Comparison of ENCODE assay signal across 8 cellular contexts in genomic region chr20:25281541-25281991, GRCh38. TPM values are rescaled to one million over a fixed set of nuclear protein-coding genes. Genes with fewer than 3 reads are reported as not detected.
DNase-seq lines count a peak whose midpoint lies in the region; ATAC-seq and TF ChIP-seq lines count a peak whose summit lies in the region.

No MANE protein-coding gene starts in this region.

- DNase-seq in DMS153 (lab: John Stamatoyannopoulos, UW) (peak; percentile 20), DMS153 treated with DMSO at 0.1 percent for 48 hours (lab: John Stamatoyannopoulos, UW; ENCODE audit: unreplicated experiment) (no peak), RPMI8226 (peak; percentile 97), sigmoid colon (peak; percentile 60), AG08395 (ENCODE audit: low spot score) (no peak), coronary artery (ENCODE audit: low spot score) (no peak), neuronal stem cell (ENCODE audit: low spot score) (no peak)

- no peak overlapping the region for H2AK5ac ChIP-seq in neuronal stem cell (ENCODE audit: low read depth, low read length)

- no peak overlapping the region for H2AFZ ChIP-seq in neuronal stem cell (ENCODE audit: low read length)

- peak; percentile 69 for ATAC-seq in HG02981 (IDR thresholded peaks at IDR 0.05; ENCODE audit: unreplicated experiment)

- H2BK5ac ChIP-seq in neuronal stem cell (ENCODE audit: low read length): no peak overlapping the region

- H3K4me3 ChIP-seq in sigmoid colon (no peak overlapping the region), coronary artery (no peak overlapping the region), neuronal stem cell (ENCODE audit: low read length in 2 of 2) (no peak overlapping the region)

- no peaks in the 10 kb centered on the region for H3K27me3 ChIP-seq in sigmoid colon
- H3K27me3 ChIP-seq in neuronal stem cell (ENCODE audit: control insufficient read depth in 3 of 3, insufficient read depth in 3 of 3, low read depth in 1 of 3, low read length in 3 of 3): no peaks in the 10 kb centered on the region

- no peak overlapping the region for H3K14ac ChIP-seq in neuronal stem cell (ENCODE audit: low read length)

- peaks cover 4% of the 10 kb centered on the region for H3K79me1 ChIP-seq in neuronal stem cell (ENCODE audit: low read depth, low read length)

- H3K9me3 ChIP-seq in sigmoid colon (no peaks in the 10 kb centered on the region), neuronal stem cell (replicated peaks in 1 of 2; ENCODE audit: control insufficient read depth in 2 of 2, insufficient read depth in 1 of 2, low read depth in 1 of 2, low read length in 2 of 2) (peaks cover 0 to 4% of the 10 kb centered on the region in 2 donors)

- H4K91ac ChIP-seq in neuronal stem cell (ENCODE audit: low read depth, low read length, poor library complexity): no peak overlapping the region

- intact Hi-C loops in sigmoid colon (cut with DNase I): no loop called here

- 84 to 89% methylated on average over 21 of the region's 21 CpGs for WGBS in sigmoid colon, 2 donors
- WGBS in neuronal stem cell (ENCODE audit: extremely low coverage in 2 of 2, insufficient read length in 2 of 2, insufficient replicate concordance in 1 of 2), 2 donors: no CpG with 5 or more reads among the region's 21 CpGs

- no peak for TF ChIP-seq CTCF in sigmoid colon (IDR thresholded peaks at IDR 0.05)
- no peak for TF ChIP-seq CTCF in coronary artery (IDR thresholded peaks at IDR 0.05)

- H3K4me1 ChIP-seq in sigmoid colon: peaks cover 0 to 13% (median 6%) of the 10 kb centered on the region in 4 donors
- H3K4me1 ChIP-seq in neuronal stem cell (ENCODE audit: control insufficient read depth in 2 of 2, insufficient read depth in 1 of 2, low read depth in 1 of 2, low read length in 2 of 2): no peaks in the 10 kb centered on the region

- no peak overlapping the region for H3K23ac ChIP-seq in neuronal stem cell (ENCODE audit: low read depth, low read length, poor library complexity)

- no peak overlapping the region for H3K4me2 ChIP-seq in neuronal stem cell (ENCODE audit: insufficient read depth, low read length, poor library complexity, severe bottlenecking)

- H2BK120ac ChIP-seq in neuronal stem cell (ENCODE audit: low read depth, low read length): no peak overlapping the region

- H4K8ac ChIP-seq in neuronal stem cell (ENCODE audit: low read depth, low read length): no peak overlapping the region

- H3K27ac ChIP-seq in sigmoid colon: peak overlapping the region in 3 of 4 donors; percentile 72 to 88 (median 84)
- no peak overlapping the region for H3K27ac ChIP-seq in coronary artery
- no peak overlapping the region for H3K27ac ChIP-seq in neuronal stem cell (replicated peaks; ENCODE audit: low read length)

- H3K36me3 ChIP-seq in sigmoid colon (peaks cover 59 to 100% (median 88%) of the 10 kb centered on the region in 4 donors), neuronal stem cell (replicated peaks in 1 of 2; ENCODE audit: control insufficient read depth in 2 of 2, insufficient read depth in 2 of 2, low read length in 2 of 2) (peaks cover 74 to 100% of the 10 kb centered on the region in 2 donors)

- H3K4ac ChIP-seq in neuronal stem cell (ENCODE audit: low read length): no peak overlapping the region

- TF ChIP-seq EP300 in sigmoid colon (IDR thresholded peaks at IDR 0.05): no peak

- H3K9ac ChIP-seq in neuronal stem cell (ENCODE audit: low read depth, low read length, poor library complexity): no peak overlapping the region

- TF ChIP-seq POLR2A in sigmoid colon (IDR thresholded peaks at IDR 0.05): no peak

- H3K18ac ChIP-seq in neuronal stem cell (ENCODE audit: low read length): no peak overlapping the region

- H2BK12ac ChIP-seq in neuronal stem cell (ENCODE audit: low read length): no peak overlapping the region

- no peak overlapping the region for H2BK15ac ChIP-seq in neuronal stem cell (ENCODE audit: low read length)

RNA-seq across cellular contexts. Expression of gene PYGB, which starts 33.7 kb away (rescaled TPM):
- 100 to 1,000 TPM; 147 to 317 (median 226) TPM for total RNA-seq in sigmoid colon
- polyA plus RNA-seq in sigmoid colon: 100 to 1,000 TPM in 2 of 3 donors, 10 to 100 TPM in 1; 45.6 to 198 (median 163) TPM
- 31.3 TPM for polyA plus RNA-seq in neuronal stem cell (2013, experiment 1 of 2)
- 32.4 TPM for polyA plus RNA-seq in neuronal stem cell (2013, experiment 2 of 2)

Comparison
In these comparisons a context has a peak if more than half of its experiments do, and no peak if none do; other contexts are left out.
1. DNase-seq: peak in DMS153 (single experiment), RPMI8226 (single experiment) and sigmoid colon (single experiment); none in DMS153 treated with DMSO at 0.1 percent for 48 hours (single experiment), AG08395 (single experiment), coronary artery (single experiment) and neuronal stem cell (single experiment).
2. H3K27ac ChIP-seq: peak in sigmoid colon (3 of 4); none in coronary artery (0 of 2) and neuronal stem cell (single experiment).